Comparison of ENCODE assay signal across 8 cellular contexts in genomic region chr1:174999926-175000696, GRCh38. TPM values are rescaled to one million over a fixed set of nuclear protein-coding genes. Genes with fewer than 3 reads are reported as not detected.
DNase-seq lines count a peak whose midpoint lies in the region; ATAC-seq, FAIRE-seq and TF ChIP-seq lines count a peak whose summit lies in the region.

A gene with protein sequence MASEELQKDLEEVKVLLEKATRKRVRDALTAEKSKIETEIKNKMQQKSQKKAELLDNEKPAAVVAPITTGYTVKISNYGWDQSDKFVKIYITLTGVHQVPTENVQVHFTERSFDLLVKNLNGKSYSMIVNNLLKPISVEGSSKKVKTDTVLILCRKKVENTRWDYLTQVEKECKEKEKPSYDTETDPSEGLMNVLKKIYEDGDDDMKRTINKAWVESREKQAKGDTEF (plus strand): TSS chr1:174999947. CDS start chr1:175000181, 234 bp downstream.

- H3K27me3 ChIP-seq in BE2C = no peaks in the 10 kb centered on the region
- no peaks in the 10 kb centered on the region for H3K27me3 ChIP-seq in keratinocyte (ENCODE audit: control insufficient read depth, extremely low read depth, insufficient read depth, low read length)
- no peaks in the 10 kb centered on the region for H3K27me3 ChIP-seq in spleen (replicated peaks in 1 of 7)

- H2AFZ ChIP-seq in keratinocyte (ENCODE audit: control insufficient read depth, low read length) = peak within 1 kb of the TSS; percentile 99

- H3K4me3 ChIP-seq in BE2C (ENCODE audit: low read depth, low read length) (peak within 1 kb of the TSS; percentile 97), keratinocyte (ENCODE audit: control insufficient read depth in 2 of 3, extremely low read depth in 1 of 3, insufficient read depth in 2 of 3, low read depth in 1 of 3, low read length in 3 of 3) (peak within 1 kb of the TSS; percentile 75 to 97 (median 96)), spleen (peak within 1 kb of the TSS; percentile 62 to 98 (median 90))

- H3K27ac ChIP-seq in keratinocyte (ENCODE audit: control insufficient read depth, insufficient read depth, low read length) = peak within 1 kb of the TSS; percentile 100
- peak within 1 kb of the TSS; percentile 96 to 99 (median 98) for H3K27ac ChIP-seq in spleen

- peak within 1 kb of the TSS; percentile 100 for H3K9ac ChIP-seq in keratinocyte (ENCODE audit: control insufficient read depth, extremely low read depth, insufficient read depth, low read length)

- in situ Hi-C loops in SK-MEL-5 (cut with HindIII; ENCODE audit: low pct_unique_long_range_greater_than_20kb, low sequenced_read_pairs) = no loop called here
- in situ Hi-C loops in T47D (cut with HindIII; ENCODE audit: low pct_unique_long_range_greater_than_20kb, low sequenced_read_pairs) = no loop called here

- H3K4me2 ChIP-seq in keratinocyte (ENCODE audit: control insufficient read depth, extremely low read depth, insufficient read depth, low read depth, low read length) = peak within 1 kb of the TSS; percentile 91

- TF ChIP-seq CTCF in BE2C (IDR thresholded peaks at IDR 0.05; ENCODE audit: low read depth, low read length) = no peak
- peak in 1 of 3 experiments; percentile 25 for TF ChIP-seq CTCF in keratinocyte (optimal IDR thresholded peaks at IDR 0.05 in 1 of 3, IDR thresholded peaks at IDR 0.05 in 1 of 3, conservative IDR thresholded peaks at IDR 0.05 in 1 of 3; ENCODE audit: extremely low read depth in 1 of 3, insufficient read depth in 2 of 3, low read length in 3 of 3)
- TF ChIP-seq CTCF in spleen (IDR thresholded peaks at IDR 0.05 in 8 of 11, conservative IDR thresholded peaks at IDR 0.05 in 3 of 11) = no peak

- intact Hi-C loops in spleen (cut with DNase I; ENCODE audit: low total_unique reads) = no loop called here

- H3K36me3 ChIP-seq in BE2C (peaks cover 12% of the 10 kb centered on the region), keratinocyte (ENCODE audit: control insufficient read depth in 2 of 2, extremely low read depth in 1 of 2, insufficient read depth in 2 of 2, low read length in 2 of 2) (no peaks in the 10 kb centered on the region), spleen (peaks cover 0 to 7% (median 5%) of the 10 kb centered on the region in 6 donors)

- H3K4me1 ChIP-seq in BE2C (no peaks in the 10 kb centered on the region), keratinocyte (ENCODE audit: control insufficient read depth, extremely low read depth, insufficient read depth, low read length) (peaks cover 39% of the 10 kb centered on the region), spleen (peaks cover 20 to 60% (median 51%) of the 10 kb centered on the region in 6 donors)

- dilution Hi-C loops in keratinocyte (cut with MboI; ENCODE audit: extremely low pct_ligation_motif_present, low sequenced_read_pairs) = no loop called here

- peak; percentile 19 for ATAC-seq in GM18907 (IDR thresholded peaks at IDR 0.05; ENCODE audit: unreplicated experiment)
- ATAC-seq in HG03520 (IDR thresholded peaks at IDR 0.05; ENCODE audit: unreplicated experiment) = peak; percentile 1

- H3K9me3 ChIP-seq in BE2C (no peaks in the 10 kb centered on the region), keratinocyte (ENCODE audit: control insufficient read depth, low read depth, low read length) (no peaks in the 10 kb centered on the region), spleen (no peaks in the 10 kb centered on the region)

- no peak for FAIRE-seq in keratinocyte (lab: Jason Lieb, UNC)

- TF ChIP-seq POLR2A in spleen (IDR thresholded peaks at IDR 0.05) = peak in 1 of 3 donors; percentile 34

- no peaks in the 10 kb centered on the region for H4K20me1 ChIP-seq in keratinocyte (ENCODE audit: control insufficient read depth, extremely low read depth, insufficient read depth, low read length)

- 0% methylated on average over 24 to 71 of the region's 71 CpGs for WGBS in spleen, 5 donors

- peaks cover 2% of the 10 kb centered on the region for H3K9me1 ChIP-seq in keratinocyte (ENCODE audit: control insufficient read depth, extremely low read depth, insufficient read depth, low read length)

- H3K79me2 ChIP-seq in keratinocyte (ENCODE audit: control insufficient read depth, insufficient read depth, low read length) = peaks cover 52% of the 10 kb centered on the region

- DNase-seq in BE2C = no peak
- DNase-seq in SK-MEL-5 (ENCODE audit: low read depth, low spot score) = peak; percentile 36
- peak; percentile 52 to 93 for DNase-seq in T47D (ENCODE audit: low read depth in 1 of 2, low spot score in 1 of 2)
- DNase-seq in keratinocyte (ENCODE audit: low read depth, low spot score) = no peak
- peak; percentile 99 for DNase-seq in spleen
- DNase-seq in central memory CD4-positive, alpha-beta T cell = no peak

RNA-seq across cellular contexts. Expression of the gene that starts here (rescaled TPM):
- 98.7 TPM for polyA plus RNA-seq in BE2C (2012; ENCODE audit: insufficient read depth, insufficient read length, low read depth)
- total RNA-seq in SK-MEL-5 (2014; rRNA removed; shearing (Covaris generic)) = 446 and 485 TPM in 2 replicates
- polyA plus RNA-seq in SK-MEL-5 (2015; cell fraction: cytosol; rRNA removed) = 139 and 161 TPM in 2 replicates
- polyA plus RNA-seq in SK-MEL-5 (2015; cell fraction: nucleus; rRNA removed) = 39.6 and 106 TPM in 2 replicates
- polyA plus RNA-seq in keratinocyte (18.3 to 67.8 TPM (median 59.3 TPM) in 3 replicates), spleen (10 to 100 TPM; 32.3 to 72.3 (median 55.9) TPM)
- polyA plus RNA-seq in keratinocyte (2011; ENCODE audit: low read depth) = 55.6 TPM
- 35.6 and 38.3 TPM in 2 replicates for polyA plus RNA-seq in keratinocyte (2011; cell fraction: cytosol; rRNA removed)
- 21.7 and 26.4 TPM in 2 replicates for polyA plus RNA-seq in keratinocyte (2011; cell fraction: nucleus; rRNA removed)
- 48.4 and 104 TPM in 2 replicates for polyA plus RNA-seq in keratinocyte (2012; ENCODE audit: low replicate concordance)
- 1.4 to 12.3 TPM (median 3.2 TPM) in 3 replicates for polyA minus RNA-seq in keratinocyte
- polyA minus RNA-seq in keratinocyte (2011; cell fraction: cytosol; rRNA and poly(A)+ RNA removed) = 12.3 TPM
- 2.6 and 13.3 TPM in 2 replicates for polyA minus RNA-seq in keratinocyte (2011; cell fraction: nucleus; rRNA and poly(A)+ RNA removed)
- 100 to 1,000 TPM in 1 of 7 donors, 10 to 100 TPM in 6; 45.1 to 128 (median 65.3) TPM for total RNA-seq in spleen

Comparison
In these comparisons a context has a peak if more than half of its experiments do, and no peak if none do; other contexts are left out.
1. DNase-seq: peak in SK-MEL-5 (single experiment), T47D (2 of 2) and spleen (single experiment); none in BE2C (single experiment), keratinocyte (single experiment) and central memory CD4-positive, alpha-beta T cell (single experiment).
2. Peak in every context shown above with its lines, with median percentiles within 50 percentile points of each other: H3K4me3 ChIP-seq.